ENCODE assay signal across 10 cellular contexts in the genomic region with DNA sequence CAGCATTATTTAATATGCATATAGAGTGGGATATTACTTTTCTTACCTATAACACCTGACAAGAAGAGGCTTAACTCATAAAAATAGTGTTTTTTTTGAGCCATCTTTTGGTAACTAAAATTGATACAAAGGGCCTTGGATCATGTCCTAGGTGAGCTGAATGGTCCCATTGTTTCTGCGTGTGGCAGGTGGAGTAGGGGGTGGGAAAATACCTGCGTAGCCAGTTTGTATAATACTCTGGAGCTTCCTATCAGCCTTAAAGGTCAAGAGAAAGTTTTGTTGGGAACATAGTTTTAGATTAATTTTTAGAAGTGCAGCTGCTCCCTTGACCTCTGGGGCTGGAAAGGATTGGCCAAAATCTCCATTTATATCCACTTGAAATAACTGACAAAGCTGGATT.
"Had no signal": no experiment of that assay in that cellular context is flagged by ENCODE, and none has a peak within 500 bp of the region (broad histone marks: within the 10 kb centered on the region; RNA-seq: fewer than 3 reads in every experiment).

No MANE protein-coding gene starts in this region.

- DNase-seq: GM23248, GOT3, H7, HFFc6, KBM-7 had no signal

- H3K27ac ChIP-seq: GM23248, HL-60, KMS-11 had no signal

- H3K4me2 ChIP-seq: KMS-11 had no signal

- H3K4me3 Mint-ChIP-seq: HFFc6, IgD-negative memory B cell had no signal

- H3K27ac Mint-ChIP-seq: HFFc6, IgD-negative memory B cell had no signal

- H2AFZ ChIP-seq: GM23248 had no signal

- H3K4me3 ChIP-seq: GM23248, HAP-1 had no signal

- H3K36me3 Mint-ChIP-seq: IgD-negative memory B cell had no signal

- H3K9me3 ChIP-seq: HAP-1 had no signal

- H3K36me3 ChIP-seq: HAP-1 had no signal

- ATAC-seq: HCT116 had no signal

- H3K9ac ChIP-seq: GM23248, KMS-11 had no signal

- H3K9me3 Mint-ChIP-seq: HFFc6, IgD-negative memory B cell had no signal
